ENCODE assay signal across 8 cellular contexts in the genomic region with DNA sequence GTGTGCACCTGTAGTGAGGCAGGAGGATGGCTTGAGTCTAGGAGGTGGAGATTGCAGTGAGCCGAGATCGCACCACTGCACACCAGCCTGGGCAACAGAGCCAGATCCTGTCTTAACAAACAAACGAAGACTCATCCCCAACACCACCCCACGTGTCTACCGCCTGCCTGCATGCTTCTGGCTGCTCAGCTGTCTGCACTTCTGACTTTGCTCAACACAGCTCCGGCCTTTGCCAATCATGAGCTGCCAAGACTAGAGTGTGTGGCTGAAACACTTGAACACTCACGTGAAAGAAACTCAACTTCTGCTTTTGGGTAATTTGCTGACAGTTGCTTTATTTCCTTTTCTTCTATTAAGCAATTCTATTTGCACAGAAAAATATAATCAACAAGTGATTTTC. TPM values are rescaled to one million over a fixed set of nuclear protein-coding genes. Genes with fewer than 3 reads are reported as not detected.
DNase-seq lines count a peak whose midpoint lies in the region; ATAC-seq, FAIRE-seq and TF ChIP-seq lines count a peak whose summit lies in the region.

No MANE protein-coding gene starts in this region.

- peaks cover 0 to 16% (median 0%) of the 10 kb centered on the region in 4 donors for H3K4me1 ChIP-seq in Peyer's patch
- H3K4me1 ChIP-seq in osteoblast (ENCODE audit: insufficient read depth, low read length) = no peaks in the 10 kb centered on the region

- peak; percentile 97 for ATAC-seq in HG02759 (IDR thresholded peaks at IDR 0.05; ENCODE audit: unreplicated experiment)

- no peak overlapping the region for H2AFZ ChIP-seq in osteoblast (ENCODE audit: low read length)

- FAIRE-seq in GM18507 (lab: Jason Lieb, UNC) = peak; percentile 38

- no peaks in the 10 kb centered on the region for H4K20me1 ChIP-seq in osteoblast (ENCODE audit: insufficient read depth, low read length)

- no peak for DNase-seq in GM18507 (ENCODE audit: extremely low spot score, insufficient read length, low read depth)
- peak; percentile 56 to 89 (median 72) for DNase-seq in Peyer's patch
- peak; percentile 63 for DNase-seq in iris pigment epithelial cell (ENCODE audit: low read depth)
- no peak for DNase-seq in SHP77 (lab: John Stamatoyannopoulos, UW)
- no peak for DNase-seq in NCI-H524 (lab: John Stamatoyannopoulos, UW)
- no peak for DNase-seq in kidney glomerular epithelial cell (lab: John Stamatoyannopoulos, UW)
- no peak for DNase-seq in osteoblast (ENCODE audit: insufficient read length, low spot score, missing footprints)

- H3K4me3 ChIP-seq in Peyer's patch (no peak overlapping the region), osteoblast (ENCODE audit: insufficient read depth, low read length) (no peak overlapping the region)

- peak overlapping the region in 2 of 4 donors; percentile 42 to 57 for H3K27ac ChIP-seq in Peyer's patch
- H3K27ac ChIP-seq in osteoblast (ENCODE audit: low read depth, low read length) = no peak overlapping the region

- H3K4me2 ChIP-seq in osteoblast (ENCODE audit: insufficient read depth, low read length) = no peak overlapping the region

- H3K36me3 ChIP-seq in Peyer's patch = no peaks in the 10 kb centered on the region
- no peaks in the 10 kb centered on the region for H3K36me3 ChIP-seq in osteoblast (ENCODE audit: insufficient read depth, low read length)

- no peak for TF ChIP-seq POLR2A in Peyer's patch (IDR thresholded peaks at IDR 0.05)

- H3K9me3 ChIP-seq in Peyer's patch (no peaks in the 10 kb centered on the region), osteoblast (ENCODE audit: low read depth, low read length) (no peaks in the 10 kb centered on the region)

- H3K79me2 ChIP-seq in osteoblast (ENCODE audit: insufficient read depth, low read length) = no peaks in the 10 kb centered on the region

- H3K27me3 ChIP-seq in Peyer's patch (no peaks in the 10 kb centered on the region), osteoblast (ENCODE audit: insufficient read depth, low read length) (peaks cover 13% of the 10 kb centered on the region)

- TF ChIP-seq CTCF in Peyer's patch (IDR thresholded peaks at IDR 0.05) = no peak
- TF ChIP-seq CTCF in osteoblast (IDR thresholded peaks at IDR 0.05; ENCODE audit: extremely low read depth, low read depth, low read length) = no peak

RNA-seq across cellular contexts. Expression of a gene that starts 32.1 kb away (rescaled TPM):
- total RNA-seq in Peyer's patch (100 to 1,000 TPM in 1 of 4 donors, 10 to 100 TPM in 3; 57.1 to 106 (median 86.3) TPM), osteoblast (113 and 122 TPM in 2 replicates)

Comparison
In these comparisons a context has a peak if more than half of its experiments do, and no peak if none do; other contexts are left out.
1. DNase-seq: peak in Peyer's patch (3 of 3) and iris pigment epithelial cell (single experiment); none in GM18507 (single experiment), SHP77 (0 of 2), NCI-H524 (0 of 2), kidney glomerular epithelial cell (single experiment) and osteoblast (single experiment).